ENCODE assay signal across 8 cellular contexts in genomic region chr2:111117666-111118454, GRCh38. TPM values are rescaled to one million over a fixed set of nuclear protein-coding genes. Genes with fewer than 3 reads are reported as not detected.
DNase-seq lines count a peak whose midpoint lies in the region; ATAC-seq, FAIRE-seq and TF ChIP-seq lines count a peak whose summit lies in the region.

No MANE protein-coding gene starts in this region.

- H3K27ac ChIP-seq in ACC112 (ENCODE audit: low read depth, low read length) (no peak overlapping the region), uterus (peak overlapping the region in 1 of 2 donors; percentile 13)

- H3K4me1 ChIP-seq in ACC112 (ENCODE audit: control insufficient read depth, insufficient read depth, low read length, unreplicated experiment), result peaks cover 4% of the 10 kb centered on the region
- peaks cover 0 to 4% of the 10 kb centered on the region in 2 donors for H3K4me1 ChIP-seq in uterus

- no peak overlapping the region for H3K27ac Mint-ChIP-seq in neural crest cell (ENCODE audit: unreplicated experiment)

- FAIRE-seq in HTR-8/SVneo (lab: Jason Lieb, UNC), result no peak

- DNase-seq in HTR-8/SVneo (ENCODE audit: insufficient read length, low spot score) (peak; percentile 32), fibroblast of the aortic adventitia (ENCODE audit: low read depth) (peak; percentile 61), neural crest cell (ENCODE audit: low read depth, low spot score) (no peak), uterus (peak; percentile 29 to 43), cerebellar nuclear complex (lab: John Stamatoyannopoulos, UW) (no peak)
- peak; percentile 73 for DNase-seq in activated CD8-positive, alpha-beta memory T cell treated with anti-CD3 and anti-CD28 coated beads for 24 hours

- peak overlapping the region; percentile 91 for H3K4me3 Mint-ChIP-seq in neural crest cell

- no peaks in the 10 kb centered on the region for H3K36me3 Mint-ChIP-seq in neural crest cell (ENCODE audit: low read depth)

- H3K79me2 ChIP-seq in ACC112 (ENCODE audit: control insufficient read depth, insufficient read depth, low read length, unreplicated experiment), result no peaks in the 10 kb centered on the region

- peaks cover 76% of the 10 kb centered on the region for H3K27me3 Mint-ChIP-seq in neural crest cell (ENCODE audit: low read depth)

- no peaks in the 10 kb centered on the region for H3K9me3 Mint-ChIP-seq in neural crest cell

- no peaks in the 10 kb centered on the region for H3K36me3 ChIP-seq in ACC112 (ENCODE audit: insufficient read depth, low read length)
- H3K36me3 ChIP-seq in uterus, result no peaks in the 10 kb centered on the region

- peaks cover 55% of the 10 kb centered on the region for H3K27me3 ChIP-seq in ACC112 (ENCODE audit: insufficient read depth, low read length)
- no peaks in the 10 kb centered on the region for H3K27me3 ChIP-seq in uterus

- no peak for ATAC-seq in HG03045 (IDR thresholded peaks at IDR 0.05; ENCODE audit: unreplicated experiment)

- no peaks in the 10 kb centered on the region for H3K9me3 ChIP-seq in uterus

- intact Hi-C loops in uterus (cut with DNase I; ENCODE audit: low total_unique reads), result no loop called here

- peak overlapping the region; percentile 27 for H2AFZ ChIP-seq in ACC112 (ENCODE audit: low read length, unreplicated experiment)

- H3K4me3 ChIP-seq in ACC112 (ENCODE audit: low read depth, low read length) (peak overlapping the region; percentile 74), fibroblast of the aortic adventitia (ENCODE audit: low read depth, low read length) (peak overlapping the region; percentile 54), uterus (peak overlapping the region; percentile 15 to 34)

- TF ChIP-seq CTCF in fibroblast of the aortic adventitia (IDR thresholded peaks at IDR 0.05; ENCODE audit: insufficient read depth, low read length), result no peak
- no peak for TF ChIP-seq CTCF in neural crest cell (conservative IDR thresholded peaks at IDR 0.05)
- TF ChIP-seq CTCF in uterus (IDR thresholded peaks at IDR 0.05), result no peak

- peaks cover 26% of the 10 kb centered on the region for H3K4me1 Mint-ChIP-seq in neural crest cell

- TF ChIP-seq POLR2A in uterus (IDR thresholded peaks at IDR 0.05), result no peak

RNA-seq across cellular contexts. Expression of gene BCL2L11, which starts 2.9 kb away (rescaled TPM):
- total RNA-seq in fibroblast of the aortic adventitia (ENCODE audit: low replicate concordance) (2.2 and 4.7 TPM in 2 replicates), neural crest cell (16.4 and 21.9 TPM in 2 replicates), uterus (10 to 100 TPM in 3 of 4 donors, 1 to 10 TPM in 1; 2.0 to 21.8 (median 15.4) TPM)

Comparison
In these comparisons a context has a peak if more than half of its experiments do, and no peak if none do; other contexts are left out.
1. DNase-seq: peak in HTR-8/SVneo (single experiment), activated CD8-positive, alpha-beta memory T cell treated with anti-CD3 and anti-CD28 coated beads for 24 hours (single experiment), fibroblast of the aortic adventitia (single experiment) and uterus (2 of 2); none in neural crest cell (single experiment) and cerebellar nuclear complex (0 of 2).
2. Peak in every context shown above with its lines, with median percentiles within 50 percentile points of each other: H3K4me3 ChIP-seq.